24 cellular contexts compared by ENCODE assay signal in genomic region chr1:56473582-56474270, GRCh38.
A peak's percentile ranks its signal among the peaks of the same experiment; 100 is the strongest.
DNase-seq lines count a peak whose midpoint lies in the region; ATAC-seq and TF ChIP-seq lines count a peak whose summit lies in the region.
"Had no signal": no experiment of that assay in that cellular context is flagged by ENCODE, and none has a peak within 500 bp of the region (broad histone marks: within the 10 kb centered on the region; RNA-seq: fewer than 3 reads in every experiment).

No MANE protein-coding gene starts in this region.

- TF ChIP-seq POLR2A in sigmoid colon (IDR thresholded peaks at IDR 0.05), result no peak

- peaks cover 2% of the 10 kb centered on the region for H3K4me1 Mint-ChIP-seq in activated T-cell treated with anti-CD3 and anti-CD28 coated beads, Interleukin-2, amount 50 U/mL, for 24 hours (ENCODE audit: low read depth)
- H3K4me1 Mint-ChIP-seq: activated CD4-positive, alpha-beta T cell treated with anti-CD3 and anti-CD28 coated beads, Interleukin-2, amount 10 ng/mL, durations not matched to agents 24 days and 14 days had no signal

- no peaks in the 10 kb centered on the region for H3K27me3 ChIP-seq in GM23248 (replicated peaks; ENCODE audit: insufficient read depth)
- no peaks in the 10 kb centered on the region for H3K27me3 ChIP-seq in sigmoid colon
- peaks cover 0 to 3% (median 0%) of the 10 kb centered on the region in 7 donors for H3K27me3 ChIP-seq in heart right ventricle

- TF ChIP-seq CTCF in sigmoid colon (IDR thresholded peaks at IDR 0.05) (no peak), heart right ventricle (IDR thresholded peaks at IDR 0.05) (no peak)

- no peaks in the 10 kb centered on the region for H3K79me2 ChIP-seq in GM23248 (ENCODE audit: insufficient read depth)

- no peak for TF ChIP-seq EP300 in sigmoid colon (IDR thresholded peaks at IDR 0.05)

- no peaks in the 10 kb centered on the region for H4K20me1 ChIP-seq in GM23248 (ENCODE audit: insufficient read depth)

- H3K4me1 ChIP-seq in GM23248 (ENCODE audit: insufficient read depth) (peaks cover 15% of the 10 kb centered on the region), sigmoid colon (peaks cover 0 to 14% (median 7%) of the 10 kb centered on the region in 4 donors), heart right ventricle (peaks cover 0 to 75% (median 26%) of the 10 kb centered on the region in 9 donors)
- H3K4me1 ChIP-seq: BE2C had no signal

- no peaks in the 10 kb centered on the region for H3K36me3 Mint-ChIP-seq in activated T-cell treated with anti-CD3 and anti-CD28 coated beads, Interleukin-2, amount 50 U/mL, for 24 hours (ENCODE audit: low read depth)

- no peak overlapping the region for H3K4me3 Mint-ChIP-seq in activated T-cell treated with anti-CD3 and anti-CD28 coated beads, Interleukin-2, amount 50 U/mL, for 24 hours
- H3K4me3 Mint-ChIP-seq: activated CD4-positive, alpha-beta T cell treated with anti-CD3 and anti-CD28 coated beads, Interleukin-2, amount 10 ng/mL, durations not matched to agents 24 days and 14 days; activated naive CD8-positive, alpha-beta T cell treated with anti-CD3 and anti-CD28 coated beads, Interleukin-2, amount 50 U/mL, for 24 hours; neural crest cell had no signal

- no peak overlapping the region for H3K27ac ChIP-seq in GM23248
- no peak overlapping the region for H3K27ac ChIP-seq in sigmoid colon
- peak overlapping the region in 1 of 10 donors; percentile 72 for H3K27ac ChIP-seq in heart right ventricle
- H3K27ac ChIP-seq: PC-9 had no signal

- H3K4me3 ChIP-seq in GM23248 (no peak overlapping the region), sigmoid colon (no peak overlapping the region), heart right ventricle (no peak overlapping the region)
- H3K4me3 ChIP-seq: mucosa of descending colon, PC-9, smooth muscle cell had no signal

- H3K9me3 Mint-ChIP-seq in activated T-cell treated with anti-CD3 and anti-CD28 coated beads, Interleukin-2, amount 50 U/mL, for 24 hours, result no peaks in the 10 kb centered on the region
- H3K9me3 Mint-ChIP-seq: activated CD4-positive, alpha-beta T cell treated with anti-CD3 and anti-CD28 coated beads, Interleukin-2, amount 10 ng/mL, durations not matched to agents 24 days and 14 days; activated naive CD8-positive, alpha-beta T cell treated with anti-CD3 and anti-CD28 coated beads, Interleukin-2, amount 50 U/mL, for 24 hours; neural crest cell had no signal

- H3K9me3 ChIP-seq in GM23248 (ENCODE audit: low read depth) (no peaks in the 10 kb centered on the region), sigmoid colon (no peaks in the 10 kb centered on the region), heart right ventricle (no peaks in the 10 kb centered on the region)
- H3K9me3 ChIP-seq: BE2C, mucosa of descending colon had no signal

- H3F3A ChIP-seq in GM23248 (ENCODE audit: insufficient read depth), result peaks cover 8% of the 10 kb centered on the region; the same call in 1 of the 2 replicates

- no peak for ATAC-seq in heart right ventricle
- ATAC-seq: activated naive CD8-positive, alpha-beta T cell treated with anti-CD3 and anti-CD28 coated beads, Interleukin-2, amount 50 U/mL, for 24 hours; left ventricle myocardium superior had no signal

- no peaks in the 10 kb centered on the region for H3K9me2 ChIP-seq in GM23248 (ENCODE audit: insufficient read depth)

- no peak overlapping the region for H3K27ac Mint-ChIP-seq in activated T-cell treated with anti-CD3 and anti-CD28 coated beads, Interleukin-2, amount 50 U/mL, for 24 hours
- H3K27ac Mint-ChIP-seq: activated CD4-positive, alpha-beta T cell treated with anti-CD3 and anti-CD28 coated beads, Interleukin-2, amount 10 ng/mL, durations not matched to agents 24 days and 14 days; activated naive CD8-positive, alpha-beta T cell treated with anti-CD3 and anti-CD28 coated beads, Interleukin-2, amount 50 U/mL, for 24 hours had no signal

- intact Hi-C loops in sigmoid colon (cut with DNase I) (loop anchor here (10.0 kb wide), 1 partner anchor 419 kb away; no protein-coding TSS in a partner anchor), heart right ventricle (cut with DNase I) (loop anchor here in 2 of 10 donors (10.0 kb wide), 2 partner anchors 59 to 101 kb away; partner anchors contain the start of gene PLPP3 (in 1 of the 2))

- H3K36me3 ChIP-seq in GM23248 (ENCODE audit: low read depth) (no peaks in the 10 kb centered on the region), sigmoid colon (no peaks in the 10 kb centered on the region), heart right ventricle (no peaks in the 10 kb centered on the region)
- H3K36me3 ChIP-seq: BE2C had no signal

- in situ Hi-C loops in GM23248 (cut with MboI), result no loop called here

- H3K27me3 Mint-ChIP-seq in activated T-cell treated with anti-CD3 and anti-CD28 coated beads, Interleukin-2, amount 50 U/mL, for 24 hours, result peaks cover 28% of the 10 kb centered on the region

- no peak overlapping the region for H3K4me2 ChIP-seq in GM23248 (ENCODE audit: unreplicated experiment)
- H3K4me2 ChIP-seq: PC-9, smooth muscle cell had no signal

- no peak overlapping the region for H3K9ac ChIP-seq in GM23248

- WGBS in GM23248 (ENCODE audit: low coverage in 1 of 2, low lambda C conversion rate in 2 of 2, missing lambda C conversion rate in 2 of 2), 2 experiments, result 70 to 72% methylated on average over 3 of the region's 3 CpGs
- WGBS in sigmoid colon, 2 donors, result 79 to 83% methylated on average over 3 of the region's 3 CpGs
- WGBS in heart right ventricle, 2 donors, result 64 to 70% methylated on average over 3 of the region's 3 CpGs

- H2AFZ ChIP-seq in GM23248, result no peak overlapping the region
- H2AFZ ChIP-seq: PC-9 had no signal

- DNase-seq in GM23248 (peak; percentile 54), amygdala (lab: John Stamatoyannopoulos, UW) (peak in 36 of 56 donors; percentile 4 to 66 (median 28)), globus pallidus (ENCODE audit: low spot score) (peak; percentile 53), stromal cell of bone marrow (ENCODE audit: low read depth) (peak; percentile 29), sigmoid colon (no peak), NCI-H1105 (lab: John Stamatoyannopoulos, UW) (no peak), heart right ventricle (no peak)
- DNase-seq in activated T-cell treated with anti-CD3 and anti-CD28 coated beads, Interleukin-2, amount 50 U/mL, for 24 hours, result no peak
- DNase-seq: activated CD4-positive, alpha-beta T cell treated with anti-CD3 and anti-CD28 coated beads, Interleukin-2, amount 10 ng/mL, durations not matched to agents 24 days and 14 days; activated CD8-positive, alpha-beta memory T cell treated with anti-CD3 and anti-CD28 coated beads, Interleukin-2, amount 50 U/mL, for 48 hours; activated effector memory CD4-positive, alpha-beta T cell treated with anti-CD3 and anti-CD28 coated beads, Interleukin-2, amount 50 U/mL, for 16 hours; activated naive CD8-positive, alpha-beta T cell treated with anti-CD3 and anti-CD28 coated beads, Interleukin-2, amount 50 U/mL, for 24 hours; BE2C; Calu3; left ventricle myocardium superior; mucosa of descending colon; NCI-H1417 treated with DMSO at 0.1 percent for 48 hours; NCI-H2171; NCI-H774; PC-9; stimulated activated CD4-positive, alpha-beta T cell treated with anti-CD3 and anti-CD28 coated beads, Interleukin-4, amount 100 ng/mL, for 24 hours; T-helper 1 cell had no signal

Comparison
In these comparisons a context has a peak if more than half of its experiments do, and no peak if none do; other contexts are left out.
1. DNase-seq: peak in GM23248 (single experiment), amygdala (36 of 56), globus pallidus (single experiment) and stromal cell of bone marrow (single experiment); none in sigmoid colon (single experiment), NCI-H1105 (single experiment), heart right ventricle (0 of 2) and activated T-cell treated with anti-CD3 and anti-CD28 coated beads, Interleukin-2, amount 50 U/mL, for 24 hours (single experiment).